Comparison of ENCODE assay signal across 26 cellular contexts in the genomic region with DNA sequence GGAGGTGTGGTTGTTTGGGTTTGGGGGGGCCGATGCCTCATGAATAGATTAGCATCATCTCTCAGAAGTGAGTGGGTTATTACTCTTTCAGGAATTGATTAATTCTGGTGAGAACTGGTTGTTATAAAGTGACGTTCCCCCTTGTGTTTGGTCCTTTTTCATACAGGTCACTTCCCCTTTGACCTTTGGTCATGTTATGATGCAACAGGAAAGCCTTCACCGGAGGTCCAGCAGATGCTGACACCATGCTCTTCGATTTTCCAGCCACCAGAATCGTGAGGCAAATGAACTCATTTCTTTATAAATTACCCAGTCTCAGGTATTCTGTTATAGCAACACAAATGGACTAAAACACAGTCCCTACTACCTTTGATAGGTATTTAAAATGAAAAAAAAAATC.
"Had no signal": no experiment of that assay in that cellular context is flagged by ENCODE, and none has a peak within 500 bp of the region (broad histone marks: within the 10 kb centered on the region; RNA-seq: fewer than 3 reads in every experiment).

No MANE protein-coding gene starts in this region.

- H3K36me3 Mint-ChIP-seq: immature natural killer cell, mesothelial cell of epicardium, naive B cell had no signal

- H3K9me3 Mint-ChIP-seq: mesothelial cell of epicardium had no signal

- H3K4me3 ChIP-seq: coronary artery, dorsolateral prefrontal cortex, esophagus muscularis mucosa, gastroesophageal sphincter, heart left ventricle, hepatocyte, left ventricle myocardium inferior, lower lobe of right lung, mucosa of descending colon had no signal

- H2AFZ ChIP-seq: hepatocyte had no signal

- H3K4me1 Mint-ChIP-seq: immature natural killer cell, naive B cell had no signal

- FAIRE-seq: colon, endothelial cell of umbilical vein, frontal cortex, kidney had no signal

- H3K79me2 ChIP-seq: hepatocyte had no signal

- H3K27ac ChIP-seq: coronary artery, dorsolateral prefrontal cortex, esophagus muscularis mucosa, foreskin keratinocyte, gastroesophageal sphincter, heart left ventricle, hepatocyte, left ventricle myocardium inferior, lower lobe of right lung had no signal

- H3K4me1 ChIP-seq: esophagus muscularis mucosa, foreskin keratinocyte, gastroesophageal sphincter, heart left ventricle, left ventricle myocardium inferior, lower lobe of right lung had no signal

- H3K27me3 ChIP-seq: dorsolateral prefrontal cortex, esophagus muscularis mucosa, foreskin keratinocyte, gastroesophageal sphincter, heart left ventricle, hepatocyte had no signal

- H3K36me3 ChIP-seq: esophagus muscularis mucosa, gastroesophageal sphincter, heart left ventricle, left ventricle myocardium inferior, lower lobe of right lung had no signal

- ATAC-seq: foreskin keratinocyte, gastroesophageal sphincter, heart left ventricle, left colon, left lobe of liver, lower lobe of right lung, mucosa of descending colon had no signal

- H3K4me3 Mint-ChIP-seq: immature natural killer cell, mesothelial cell of epicardium, naive B cell had no signal

- H3K4me2 ChIP-seq: hepatocyte had no signal

- H3K9me3 ChIP-seq: esophagus muscularis mucosa, gastroesophageal sphincter, left ventricle myocardium inferior, lower lobe of right lung, mucosa of descending colon had no signal

- DNase-seq: dermis blood vessel endothelial cell; dorsolateral prefrontal cortex; effector CD4-positive, alpha-beta T cell; effector memory CD4-positive, alpha-beta T cell; foreskin keratinocyte; heart left ventricle; hypothalamus; immature natural killer cell; islet precursor cell; kidney; kidney glomerular epithelial cell; left colon; left ventricle myocardium inferior; lower lobe of right lung; mesenchymal stem cell; mucosa of descending colon; naive B cell had no signal

- H3K27ac Mint-ChIP-seq: immature natural killer cell, mesothelial cell of epicardium had no signal
